ENCODE assay signal across 8 cellular contexts in genomic region chr1:151472852-151473731, GRCh38. TPM values are rescaled to one million over a fixed set of nuclear protein-coding genes. Genes with fewer than 3 reads are reported as not detected.
DNase-seq lines count a peak whose midpoint lies in the region; ATAC-seq and TF ChIP-seq lines count a peak whose summit lies in the region.

No MANE protein-coding gene starts in this region.

- no peak overlapping the region for H3K9ac ChIP-seq in MM.1S (ENCODE audit: low read length)

- peak overlapping the region; percentile 69 for H3K4me3 Mint-ChIP-seq in activated T-helper 2 cell treated with anti-CD3 and anti-CD28 coated beads, Interferon-gamma antibody, Interleukin-2, Interleukin-4, amounts not matched to agents 10 μg/mL and 5 μg/mL and 100 μg/mL, durations not matched to agents 14 hours and 24 hours and 36 hours (ENCODE audit: low read depth)
- H3K4me3 Mint-ChIP-seq in natural killer cell treated with Interleukin-12 subunit alpha and Interleukin-12 subunit beta and Interleukin-15 and Interleukin-18, amount 100 ng/mL, for 72 hours: peak overlapping the region; percentile 65

- no peaks in the 10 kb centered on the region for H3K36me3 Mint-ChIP-seq in activated T-helper 2 cell treated with anti-CD3 and anti-CD28 coated beads, Interferon-gamma antibody, Interleukin-2, Interleukin-4, amounts not matched to agents 10 μg/mL and 5 μg/mL and 100 μg/mL, durations not matched to agents 14 hours and 24 hours and 36 hours (ENCODE audit: low read depth)
- H3K36me3 Mint-ChIP-seq in natural killer cell treated with Interleukin-12 subunit alpha and Interleukin-12 subunit beta and Interleukin-15 and Interleukin-18, amount 100 ng/mL, for 72 hours: no peaks in the 10 kb centered on the region

- H3K36me3 ChIP-seq in MM.1S (replicated peaks; ENCODE audit: insufficient read depth, low read length) (no peaks in the 10 kb centered on the region), gastroesophageal sphincter (no peaks in the 10 kb centered on the region)

- peak overlapping the region; percentile 58 for H3K27ac Mint-ChIP-seq in activated T-helper 2 cell treated with anti-CD3 and anti-CD28 coated beads, Interferon-gamma antibody, Interleukin-2, Interleukin-4, amounts not matched to agents 10 μg/mL and 5 μg/mL and 100 μg/mL, durations not matched to agents 14 hours and 24 hours and 36 hours
- H3K27ac Mint-ChIP-seq in natural killer cell treated with Interleukin-12 subunit alpha and Interleukin-12 subunit beta and Interleukin-15 and Interleukin-18, amount 100 ng/mL, for 72 hours: peak overlapping the region in 1 of 2 donors; percentile 60

- H3K4me2 ChIP-seq in MM.1S (ENCODE audit: low read depth, low read length): peak overlapping the region; percentile 48; the same call in 1 of the 2 replicates

- no peaks in the 10 kb centered on the region for H3K9me2 ChIP-seq in MM.1S (replicated peaks; ENCODE audit: insufficient read depth, low read length)

- intact Hi-C loops in activated T-helper 2 cell treated with anti-CD3 and anti-CD28 coated beads, Interferon-gamma antibody, Interleukin-2, Interleukin-4, amounts not matched to agents 10 μg/mL and 5 μg/mL and 100 μg/mL, durations not matched to agents 14 hours and 24 hours and 36 hours (cut with micrococcal nuclease): loop anchor here (1.0 kb wide), 1 partner anchor 14 kb away; the partner anchor contains the start of gene POGZ

- peaks cover 3% of the 10 kb centered on the region for H3K27me3 Mint-ChIP-seq in activated T-helper 2 cell treated with anti-CD3 and anti-CD28 coated beads, Interferon-gamma antibody, Interleukin-2, Interleukin-4, amounts not matched to agents 10 μg/mL and 5 μg/mL and 100 μg/mL, durations not matched to agents 14 hours and 24 hours and 36 hours (ENCODE audit: low read depth)
- H3K27me3 Mint-ChIP-seq in natural killer cell treated with Interleukin-12 subunit alpha and Interleukin-12 subunit beta and Interleukin-15 and Interleukin-18, amount 100 ng/mL, for 72 hours: peaks cover 0 to 9% of the 10 kb centered on the region in 2 donors

- H3K27ac ChIP-seq in MM.1S (ENCODE audit: low read length): no peak overlapping the region
- H3K27ac ChIP-seq in gastroesophageal sphincter: peak overlapping the region; percentile 27 to 85 (median 82)

- H3F3A ChIP-seq in MM.1S (ENCODE audit: insufficient read depth, low read length): peaks cover 13% of the 10 kb centered on the region

- H3K9me3 ChIP-seq in MM.1S (replicated peaks; ENCODE audit: insufficient read depth, low read length) (no peaks in the 10 kb centered on the region), gastroesophageal sphincter (no peaks in the 10 kb centered on the region)

- peaks cover 22% of the 10 kb centered on the region for H3K4me1 Mint-ChIP-seq in activated T-helper 2 cell treated with anti-CD3 and anti-CD28 coated beads, Interferon-gamma antibody, Interleukin-2, Interleukin-4, amounts not matched to agents 10 μg/mL and 5 μg/mL and 100 μg/mL, durations not matched to agents 14 hours and 24 hours and 36 hours (ENCODE audit: low read depth)
- H3K4me1 Mint-ChIP-seq in natural killer cell treated with Interleukin-12 subunit alpha and Interleukin-12 subunit beta and Interleukin-15 and Interleukin-18, amount 100 ng/mL, for 72 hours (ENCODE audit: low read depth in 2 of 2): peaks cover 3 to 4% of the 10 kb centered on the region in 2 donors

- peak overlapping the region; percentile 71 for H2AFZ ChIP-seq in MM.1S (ENCODE audit: low read length)

- ATAC-seq in gastroesophageal sphincter (peak; percentile 77), HG03520 (IDR thresholded peaks at IDR 0.05; ENCODE audit: unreplicated experiment) (no peak)
- peak in 1 of 2 donors; percentile 51 for ATAC-seq in natural killer cell treated with Interleukin-12 subunit alpha and Interleukin-12 subunit beta and Interleukin-15 and Interleukin-18, amount 100 ng/mL, for 72 hours

- no peaks in the 10 kb centered on the region for H3K9me3 Mint-ChIP-seq in activated T-helper 2 cell treated with anti-CD3 and anti-CD28 coated beads, Interferon-gamma antibody, Interleukin-2, Interleukin-4, amounts not matched to agents 10 μg/mL and 5 μg/mL and 100 μg/mL, durations not matched to agents 14 hours and 24 hours and 36 hours
- H3K9me3 Mint-ChIP-seq in natural killer cell treated with Interleukin-12 subunit alpha and Interleukin-12 subunit beta and Interleukin-15 and Interleukin-18, amount 100 ng/mL, for 72 hours: no peaks in the 10 kb centered on the region

- H3K4me3 ChIP-seq in MM.1S (ENCODE audit: low read length) (peak overlapping the region; percentile 12; the same call in 1 of the 2 replicates), gastroesophageal sphincter (peak overlapping the region; percentile 51 to 71)

- H3K27me3 ChIP-seq in MM.1S (replicated peaks; ENCODE audit: insufficient read depth, low read length): no peaks in the 10 kb centered on the region
- H3K27me3 ChIP-seq in gastroesophageal sphincter: no peaks in the 10 kb centered on the region

- H3K4me1 ChIP-seq in MM.1S (ENCODE audit: low read length) (peaks cover 24% of the 10 kb centered on the region), gastroesophageal sphincter (peaks cover 0 to 16% (median 0%) of the 10 kb centered on the region in 3 donors)

- H3K79me2 ChIP-seq in MM.1S (ENCODE audit: low read length): no peaks in the 10 kb centered on the region

- TF ChIP-seq CTCF in MM.1S (IDR thresholded peaks at IDR 0.05; ENCODE audit: low read length): no peak
- TF ChIP-seq CTCF in gastroesophageal sphincter (IDR thresholded peaks at IDR 0.05): peak in 1 of 4 experiments; percentile 16

- no peaks in the 10 kb centered on the region for H4K20me1 ChIP-seq in MM.1S (ENCODE audit: insufficient read depth, low read length)

- DNase-seq in COLO668 (lab: John Stamatoyannopoulos, UW; ENCODE audit: unreplicated experiment): peak; percentile 53
- no peak for DNase-seq in MM.1S
- peak; percentile 12 for DNase-seq in activated T-helper 2 cell treated with anti-CD3 and anti-CD28 coated beads, Interferon-gamma antibody, Interleukin-2, Interleukin-4, amounts not matched to agents 10 μg/mL and 5 μg/mL and 100 μg/mL, durations not matched to agents 14 hours and 24 hours and 36 hours (ENCODE audit: low spot score)
- DNase-seq in natural killer cell treated with Interleukin-12 subunit alpha and Interleukin-12 subunit beta and Interleukin-15 and Interleukin-18, amount 100 ng/mL, for 72 hours (ENCODE audit: low spot score): peak; percentile 26
- DNase-seq in ureter (ENCODE audit: low spot score): peak; percentile 53
- DNase-seq in H4 (ENCODE audit: low spot score): no peak

- WGBS in gastroesophageal sphincter (ENCODE audit: low coverage in 1 of 2), 2 donors: 1 to 4% methylated on average over 25 to 29 of the region's 36 CpGs

- TF ChIP-seq POLR2A in gastroesophageal sphincter (IDR thresholded peaks at IDR 0.05): no peak

- no peak for TF ChIP-seq EP300 in gastroesophageal sphincter (IDR thresholded peaks at IDR 0.05)

RNA-seq across cellular contexts. Expression of gene POGZ, which starts 13.8 kb away (rescaled TPM):
- total RNA-seq in activated T-helper 2 cell treated with anti-CD3 and anti-CD28 coated beads, Interferon-gamma antibody, Interleukin-2, Interleukin-4, amounts not matched to agents 10 μg/mL and 5 μg/mL and 100 μg/mL, durations not matched to agents 14 hours and 24 hours and 36 hours: 89.1 and 93.7 TPM in 2 replicates
- total RNA-seq in gastroesophageal sphincter (10 to 100 TPM; 25.8 to 68.2 (median 47.3) TPM), ureter (175 TPM)
- 100 to 1,000 TPM in 1 of 2 donors, 10 to 100 TPM in 1; 74.9 to 127 TPM for total RNA-seq in natural killer cell treated with Interleukin-12 subunit alpha and Interleukin-12 subunit beta and Interleukin-15 and Interleukin-18, amount 100 ng/mL, for 72 hours
- total RNA-seq in H4 (2014; rRNA removed; shearing (Covaris generic)): 10.2 and 16.6 TPM in 2 replicates

RNA-seq across cellular contexts. Expression of gene CGN, which starts 38.1 kb away (rescaled TPM):
- 0.34 and 0.50 TPM in 2 replicates for total RNA-seq in activated T-helper 2 cell treated with anti-CD3 and anti-CD28 coated beads, Interferon-gamma antibody, Interleukin-2, Interleukin-4, amounts not matched to agents 10 μg/mL and 5 μg/mL and 100 μg/mL, durations not matched to agents 14 hours and 24 hours and 36 hours
- total RNA-seq in gastroesophageal sphincter (1 to 10 TPM in 1 of 4 donors, under 1 TPM in 3; 0.13 to 2.2 (median 0.29) TPM), ureter (67.4 TPM)
- total RNA-seq in natural killer cell treated with Interleukin-12 subunit alpha and Interleukin-12 subunit beta and Interleukin-15 and Interleukin-18, amount 100 ng/mL, for 72 hours: 1 to 10 TPM in 1 of 2 donors, under 1 TPM in 1; 0.31 to 1.8 TPM
- 0.31 and 1.8 TPM in 2 replicates for total RNA-seq in H4 (2014; rRNA removed; shearing (Covaris generic))

Comparison
In these comparisons a context has a peak if more than half of its experiments do, and no peak if none do; other contexts are left out.
1. DNase-seq: peak in COLO668 (single experiment), activated T-helper 2 cell treated with anti-CD3 and anti-CD28 coated beads, Interferon-gamma antibody, Interleukin-2, Interleukin-4, amounts not matched to agents 10 μg/mL and 5 μg/mL and 100 μg/mL, durations not matched to agents 14 hours and 24 hours and 36 hours (single experiment), natural killer cell treated with Interleukin-12 subunit alpha and Interleukin-12 subunit beta and Interleukin-15 and Interleukin-18, amount 100 ng/mL, for 72 hours (single experiment) and ureter (single experiment); none in MM.1S (single experiment) and H4 (single experiment).
2. RNA of gene CGN, which starts 38.1 kb away (total RNA-seq): 67.4 TPM in ureter (single experiment); 0.31 to 1.8 TPM in natural killer cell treated with Interleukin-12 subunit alpha and Interleukin-12 subunit beta and Interleukin-15 and Interleukin-18, amount 100 ng/mL, for 72 hours, 0.31 to 1.8 TPM in H4, 0.34 to 0.50 TPM in activated T-helper 2 cell treated with anti-CD3 and anti-CD28 coated beads, Interferon-gamma antibody, Interleukin-2, Interleukin-4, amounts not matched to agents 10 μg/mL and 5 μg/mL and 100 μg/mL, durations not matched to agents 14 hours and 24 hours and 36 hours and 0.13 to 2.2 TPM in gastroesophageal sphincter; every median in the first group is over 10 times any median in the second.